15 cellular contexts compared by ENCODE assay signal in genomic region chr3:67515778-67516177, GRCh38.
DNase-seq lines count a peak whose midpoint lies in the region; ATAC-seq and TF ChIP-seq lines count a peak whose summit lies in the region.
"Had no signal": no experiment of that assay in that cellular context is flagged by ENCODE, and none has a peak within 500 bp of the region (broad histone marks: within the 10 kb centered on the region; RNA-seq: fewer than 3 reads in every experiment).

No MANE protein-coding gene starts in this region.

- no peaks in the 10 kb centered on the region for H3K36me3 ChIP-seq in GM23338 (ENCODE audit: insufficient read depth)
- no peaks in the 10 kb centered on the region for H3K36me3 ChIP-seq in A673 (ENCODE audit: insufficient read depth, low read length, poor library complexity, severe bottlenecking)
- H3K36me3 ChIP-seq: BE2C had no signal

- H3K4me1 Mint-ChIP-seq in GM23338, result peaks cover 13% of the 10 kb centered on the region
- peaks cover 25% of the 10 kb centered on the region for H3K4me1 Mint-ChIP-seq in endothelial cell (ENCODE audit: unreplicated experiment)

- no TSS peak for BruUV-seq in A673 (replicated peaks; lab: Mats Ljungman, UMichigan)

- H3K4me3 Mint-ChIP-seq in GM23338 (no peak overlapping the region), endothelial cell (ENCODE audit: unreplicated experiment) (no peak overlapping the region)
- H3K4me3 Mint-ChIP-seq: CD4-positive, alpha-beta memory T cell had no signal

- CTCF ChIA-PET in A673 (lab: Charles Lee), result no interaction called here

- peak overlapping the region; percentile 72 for H3K27ac Mint-ChIP-seq in GM23338
- peak overlapping the region; percentile 97 for H3K27ac Mint-ChIP-seq in endothelial cell (ENCODE audit: unreplicated experiment)

- peak; percentile 73 for DNase-seq in GM23338 (ENCODE audit: low spot score)
- peak; percentile 53 for DNase-seq in endothelial cell (ENCODE audit: low spot score)
- DNase-seq in islet precursor cell, result peak; percentile 69
- no peak for DNase-seq in activated T-cell treated with anti-CD3 and anti-CD28 coated beads, Interleukin-2, amount 50 U/mL, for 48 hours
- no peak for DNase-seq in A673 (ENCODE audit: low spot score)
- no peak for DNase-seq in NAMALWA (ENCODE audit: low spot score)
- no peak for DNase-seq in NOMO-1 (lab: John Stamatoyannopoulos, UW; ENCODE audit: unreplicated experiment in 2 of 2)
- DNase-seq: BE2C; CD4-positive, alpha-beta memory T cell; DND-41; NCI-H1417 treated with DMSO at 0.1 percent for 48 hours; NCI-H2029; NCI-H2171 treated with DMSO at 0.1 percent for 48 hours; NCI-H510A had no signal

- peaks cover 14% of the 10 kb centered on the region for H3K9me2 ChIP-seq in GM23338 (ENCODE audit: insufficient read depth)

- H3K27me3 Mint-ChIP-seq in GM23338 (ENCODE audit: insufficient read depth, low read depth, poor library complexity) (no peaks in the 10 kb centered on the region), endothelial cell (ENCODE audit: unreplicated experiment) (peaks cover 3% of the 10 kb centered on the region)
- H3K27me3 Mint-ChIP-seq: CD4-positive, alpha-beta memory T cell had no signal

- no peaks in the 10 kb centered on the region for H3K79me2 ChIP-seq in GM23338 (replicated peaks; ENCODE audit: insufficient read depth)

- H2AFZ ChIP-seq in GM23338, result no peak overlapping the region

- H3F3A ChIP-seq in GM23338 (replicated peaks; ENCODE audit: low read depth), result no peaks in the 10 kb centered on the region

- TF ChIP-seq CTCF in GM23338 (conservative IDR thresholded peaks at IDR 0.05; ENCODE audit: low read depth in 2 of 2) (no peak), VCaP (conservative IDR thresholded peaks at IDR 0.05) (no peak), endothelial cell (IDR thresholded peaks at IDR 0.05; ENCODE audit: unreplicated experiment) (no peak), A673 (conservative IDR thresholded peaks at IDR 0.05; ENCODE audit: low read depth, low read length) (no peak)

- H3K27ac ChIP-seq in GM23338 (ENCODE audit: low read depth), result no peak overlapping the region
- peak overlapping the region; percentile 67 for H3K27ac ChIP-seq in VCaP
- H3K27ac ChIP-seq in A673 (ENCODE audit: low read depth, low read length, poor library complexity, severe bottlenecking), result no peak overlapping the region

- no peaks in the 10 kb centered on the region for H4K20me1 ChIP-seq in GM23338 (replicated peaks; ENCODE audit: insufficient read depth)

- intact Hi-C loops in A673 (cut with micrococcal nuclease; ENCODE audit: unreplicated experiment), result no loop called here

- H3K4me2 ChIP-seq in GM23338, result peak overlapping the region; percentile 44

- H3K9me3 ChIP-seq in A673 (ENCODE audit: low read depth, low read length, poor library complexity, severe bottlenecking), result no peaks in the 10 kb centered on the region
- H3K9me3 ChIP-seq: BE2C had no signal

- H3K4me1 ChIP-seq in GM23338 (ENCODE audit: insufficient read depth) (peaks cover 13% of the 10 kb centered on the region; the same call in 1 of the 2 replicates), A673 (ENCODE audit: insufficient read depth, low read length, poor library complexity, severe bottlenecking) (no peaks in the 10 kb centered on the region)
- H3K4me1 ChIP-seq: BE2C had no signal

- POLR2A ChIA-PET in A673 (lab: Charles Lee; ENCODE audit: low non-redundant PET), result no interaction called here

- H3K27me3 ChIP-seq in GM23338 (ENCODE audit: insufficient read depth), result no peaks in the 10 kb centered on the region
- H3K27me3 ChIP-seq in A673 (replicated peaks; ENCODE audit: insufficient read depth, low read depth, low read length, poor library complexity), result no peaks in the 10 kb centered on the region
- H3K27me3 ChIP-seq: BE2C had no signal

- peak; percentile 97 for ATAC-seq in GM23338

- H3K9me3 Mint-ChIP-seq in GM23338 (no peaks in the 10 kb centered on the region), endothelial cell (ENCODE audit: unreplicated experiment) (no peaks in the 10 kb centered on the region)
- H3K9me3 Mint-ChIP-seq: CD4-positive, alpha-beta memory T cell had no signal

- peaks cover 11% of the 10 kb centered on the region for H3K36me3 Mint-ChIP-seq in GM23338 (ENCODE audit: low read depth)
- no peaks in the 10 kb centered on the region for H3K36me3 Mint-ChIP-seq in endothelial cell (ENCODE audit: low read depth, unreplicated experiment)

- H3K4me3 ChIP-seq in GM23338 (peak overlapping the region; percentile 10; the same call in 1 of the 2 replicates), A673 (ENCODE audit: low read depth, low read length, poor library complexity, severe bottlenecking) (no peak overlapping the region)

TF ChIP-seq in GM23338, 12 proteins besides CTCF, POLR2A, EP300 and RAD21:
- peak; percentile 93 for TF ChIP-seq ZNF462 (CRISPR knock-in tag; IDR thresholded peaks at IDR 0.05)
- TF ChIP-seq ZNF114 (CRISPR knock-in tag; IDR thresholded peaks at IDR 0.05), result peak; percentile 31; the same call in 1 of the 2 replicates
- no peak for TF ChIP-seq STAT1 (IDR thresholded peaks at IDR 0.05; ENCODE audit: unreplicated experiment)

Comparison
In these comparisons a context has a peak if more than half of its experiments do, and no peak if none do; other contexts are left out.
1. DNase-seq: peak in GM23338 (single experiment), endothelial cell (single experiment) and islet precursor cell (single experiment); none in activated T-cell treated with anti-CD3 and anti-CD28 coated beads, Interleukin-2, amount 50 U/mL, for 48 hours (0 of 2), A673 (single experiment), NAMALWA (single experiment) and NOMO-1 (0 of 2).